In genomic region chr9:130372057-130372456, GRCh38 we compare ENCODE assay signal across 27 cellular contexts.
"Had no signal": no experiment of that assay in that cellular context is flagged by ENCODE, and none has a peak within 500 bp of the region (broad histone marks: within the 10 kb centered on the region; RNA-seq: fewer than 3 reads in every experiment).

No MANE protein-coding gene starts in this region.

- ATAC-seq: activated CD8-positive, alpha-beta memory T cell treated with anti-CD3 and anti-CD28 coated beads, Interleukin-2, amount 10 ng/mL, durations not matched to agents 7 days and 5 days; activated CD8-positive, alpha-beta T cell treated with anti-CD3 and anti-CD28 coated beads for 36 hours; body of pancreas; left colon; mucosa of descending colon; stimulated activated naive B cell treated with anti-CD40 and anti-IgM and Interleukin-4, amounts not matched to agents 10 μg/mL and 1 μg/mL and 100 μg/mL, for 72 hours; T-helper 17 cell had no signal

- H3K4me1 Mint-ChIP-seq: activated CD8-positive, alpha-beta memory T cell treated with anti-CD3 and anti-CD28 coated beads, Interleukin-2, amount 10 ng/mL, durations not matched to agents 7 days and 5 days; naive B cell; neural crest cell; T-helper 17 cell had no signal

- H3K4me3 Mint-ChIP-seq: activated CD4-positive, alpha-beta T cell treated with anti-CD3 and anti-CD28 coated beads, Interleukin-2, amount 10 ng/mL, durations not matched to agents 24 days and 14 days; activated CD8-positive, alpha-beta memory T cell treated with anti-CD3 and anti-CD28 coated beads, Interleukin-2, amount 10 ng/mL, durations not matched to agents 7 days and 5 days; activated CD8-positive, alpha-beta T cell treated with anti-CD3 and anti-CD28 coated beads for 36 hours; activated naive CD4-positive, alpha-beta T cell treated with anti-CD3 and anti-CD28 coated beads, Interleukin-2, amount 50 U/mL, for 24 hours; naive B cell; neural crest cell; stimulated activated naive B cell treated with anti-CD40 and anti-IgM and Interleukin-4, amounts not matched to agents 10 μg/mL and 1 μg/mL and 100 μg/mL, for 72 hours; T-helper 17 cell; type B pancreatic cell had no signal

- H3K27me3 Mint-ChIP-seq: activated CD8-positive, alpha-beta T cell treated with anti-CD3 and anti-CD28 coated beads for 36 hours; activated naive CD4-positive, alpha-beta T cell treated with anti-CD3 and anti-CD28 coated beads, Interleukin-2, amount 50 U/mL, for 24 hours had no signal

- H2AFZ ChIP-seq: hepatocyte had no signal

- H3K9me3 Mint-ChIP-seq: activated CD4-positive, alpha-beta T cell treated with anti-CD3 and anti-CD28 coated beads, Interleukin-2, amount 10 ng/mL, durations not matched to agents 24 days and 14 days; activated CD8-positive, alpha-beta T cell treated with anti-CD3 and anti-CD28 coated beads for 36 hours; activated naive CD4-positive, alpha-beta T cell treated with anti-CD3 and anti-CD28 coated beads, Interleukin-2, amount 50 U/mL, for 24 hours; neural crest cell; type B pancreatic cell had no signal

- H3K27ac Mint-ChIP-seq: activated CD4-positive, alpha-beta T cell treated with anti-CD3 and anti-CD28 coated beads, Interleukin-2, amount 10 ng/mL, durations not matched to agents 24 days and 14 days; activated CD8-positive, alpha-beta memory T cell treated with anti-CD3 and anti-CD28 coated beads, Interleukin-2, amount 10 ng/mL, durations not matched to agents 7 days and 5 days; activated CD8-positive, alpha-beta T cell treated with anti-CD3 and anti-CD28 coated beads for 36 hours; activated naive CD4-positive, alpha-beta T cell treated with anti-CD3 and anti-CD28 coated beads, Interleukin-2, amount 50 U/mL, for 24 hours; naive B cell; progenitor cell of endocrine pancreas; stimulated activated naive B cell treated with anti-CD40 and anti-IgM and Interleukin-4, amounts not matched to agents 10 μg/mL and 1 μg/mL and 100 μg/mL, for 72 hours; T-helper 17 cell; type B pancreatic cell had no signal

- DNase-seq: activated CD4-positive, alpha-beta T cell treated with anti-CD3 and anti-CD28 coated beads, Interleukin-2, amount 10 ng/mL, durations not matched to agents 24 days and 14 days; activated CD8-positive, alpha-beta memory T cell treated with anti-CD3 and anti-CD28 coated beads, Interleukin-2, amount 10 ng/mL, durations not matched to agents 7 days and 5 days; activated CD8-positive, alpha-beta T cell treated with anti-CD3 and anti-CD28 coated beads for 36 hours; activated effector memory CD4-positive, alpha-beta T cell treated with anti-CD3 and anti-CD28 coated beads, Interleukin-2, amount 50 U/mL, for 16 hours; activated T-cell treated with anti-CD3 and anti-CD28 coated beads for 4 hours; anterior cingulate cortex; body of pancreas; glutamatergic neuron; left colon; mesenchymal stem cell; mucosa of descending colon; naive B cell; retina; sigmoid colon; stimulated activated CD4-positive, alpha-beta T cell treated with anti-CD3 and anti-CD28 coated beads, Interleukin-15, amount 100 ng/mL, for 24 hours; stimulated activated naive B cell treated with anti-CD40 and anti-IgM and Interleukin-4, amounts not matched to agents 10 μg/mL and 1 μg/mL and 100 μg/mL, for 72 hours; SW 1271; T-helper 17 cell; testis had no signal

- H3K27ac ChIP-seq: body of pancreas, hepatocyte, sigmoid colon, testis had no signal

- H3K27me3 ChIP-seq: body of pancreas, hepatocyte, sigmoid colon, testis had no signal

- H3K4me3 ChIP-seq: body of pancreas, hepatocyte, mucosa of descending colon, sigmoid colon, smooth muscle cell, testis had no signal

- H3K79me2 ChIP-seq: hepatocyte had no signal

- H3K36me3 Mint-ChIP-seq: activated CD8-positive, alpha-beta memory T cell treated with anti-CD3 and anti-CD28 coated beads, Interleukin-2, amount 10 ng/mL, durations not matched to agents 7 days and 5 days; naive B cell; type B pancreatic cell had no signal

- H3K9me3 ChIP-seq: body of pancreas, mucosa of descending colon, sigmoid colon, testis had no signal

- FAIRE-seq: frontal cortex, islet of Langerhans had no signal

- H3K4me2 ChIP-seq: hepatocyte, smooth muscle cell had no signal

- H3K4me1 ChIP-seq: body of pancreas, sigmoid colon, testis had no signal
